17 cellular contexts compared by ENCODE assay signal in the genomic region with DNA sequence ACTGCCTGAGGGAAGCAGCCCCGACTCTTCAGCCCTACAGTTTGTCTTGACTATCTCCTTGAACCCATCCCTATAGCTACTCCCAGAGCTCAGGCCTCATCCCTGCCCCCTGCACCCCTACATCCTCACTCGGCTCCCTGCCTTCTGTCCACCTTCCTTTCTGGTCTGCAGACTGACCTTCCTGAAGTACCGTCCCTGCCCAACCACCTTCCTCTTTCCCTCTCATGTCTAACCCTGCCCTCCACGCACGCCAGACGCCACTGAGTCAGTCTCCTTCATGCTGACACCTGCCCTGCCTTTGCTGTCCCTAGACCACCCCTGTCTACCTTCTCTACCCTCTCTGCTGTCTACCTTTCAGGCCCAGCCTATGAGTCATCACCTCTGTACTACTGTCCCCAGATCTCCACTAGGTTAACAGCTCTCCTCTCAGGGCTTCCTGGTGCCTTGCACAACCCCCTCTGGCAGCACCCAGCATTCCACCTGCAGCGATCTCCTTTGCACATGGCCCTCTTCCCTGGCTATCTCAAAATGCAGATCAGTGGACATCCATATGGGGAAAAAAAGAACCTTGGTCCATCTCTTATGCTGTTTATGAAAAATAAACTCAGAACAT. TPM values are rescaled to one million over a fixed set of nuclear protein-coding genes. Genes with fewer than 3 reads are reported as not detected.
DNase-seq lines count a peak whose midpoint lies in the region; ATAC-seq and TF ChIP-seq lines count a peak whose summit lies in the region.
"Had no signal": no experiment of that assay in that cellular context is flagged by ENCODE, and none has a peak within 500 bp of the region (broad histone marks: within the 10 kb centered on the region; RNA-seq: fewer than 3 reads in every experiment).

No MANE protein-coding gene starts in this region.

- H3K27me3 ChIP-seq in CD4-positive, CD25-positive, alpha-beta regulatory T cell (ENCODE audit: control insufficient read depth, insufficient read depth, low read length) = no peaks in the 10 kb centered on the region
- no peaks in the 10 kb centered on the region for H3K27me3 ChIP-seq in HCT116 (ENCODE audit: insufficient read depth, low read length)
- H3K27me3 ChIP-seq in mesendoderm (ENCODE audit: insufficient read depth, low read length, poor library complexity) = no peaks in the 10 kb centered on the region
- H3K27me3 ChIP-seq in stomach = no peaks in the 10 kb centered on the region
- H3K27me3 ChIP-seq: adrenal gland had no signal

- POLR2A ChIA-PET in HCT116 (lab: Charles Lee) = no interaction called here

- H2AK5ac ChIP-seq in mesendoderm (ENCODE audit: low read length) = no peak overlapping the region

- no peak overlapping the region for H4K5ac ChIP-seq in mesendoderm (ENCODE audit: low read length)

- peaks cover 0 to 4% (median 0%) of the 10 kb centered on the region in 7 donors for H3K9me3 Mint-ChIP-seq in CD4-positive, CD25-positive, alpha-beta regulatory T cell

- H3K36me3 ChIP-seq in CD4-positive, CD25-positive, alpha-beta regulatory T cell (ENCODE audit: control insufficient read depth, insufficient read depth, low read length) = peaks cover 4% of the 10 kb centered on the region
- no peaks in the 10 kb centered on the region for H3K36me3 ChIP-seq in HCT116 (ENCODE audit: control insufficient read depth in 1 of 2, insufficient read depth in 2 of 2, low read length in 2 of 2)
- H3K36me3 ChIP-seq in mesendoderm (ENCODE audit: control insufficient read depth, insufficient read depth, low read length) = no peaks in the 10 kb centered on the region
- peaks cover 0 to 30% (median 26%) of the 10 kb centered on the region in 4 donors for H3K36me3 ChIP-seq in stomach
- H3K36me3 ChIP-seq: adrenal gland had no signal

- no TSS peak for BruUV-seq in HCT116 (replicated peaks; lab: Mats Ljungman, UMichigan)

- no peaks in the 10 kb centered on the region for H3K4me1 ChIP-seq in CD4-positive, CD25-positive, alpha-beta regulatory T cell (ENCODE audit: control insufficient read depth, insufficient read depth, low read length, poor library complexity, severe bottlenecking)
- H3K4me1 ChIP-seq in HCT116 (ENCODE audit: control insufficient read depth in 1 of 2, insufficient read depth in 2 of 2, low read length in 2 of 2) (peaks cover 0 to 8% of the 10 kb centered on the region in 2 experiments; a peak in 1 of 4 replicates), mesendoderm (ENCODE audit: control insufficient read depth, low read depth, low read length) (no peaks in the 10 kb centered on the region), stomach (no peaks in the 10 kb centered on the region)

- TF ChIP-seq POLR2A in HCT116 (IDR thresholded peaks at IDR 0.05; ENCODE audit: borderline replicate concordance, extremely low read depth, insufficient read depth, insufficient read length) = no peak
- TF ChIP-seq POLR2A in stomach (IDR thresholded peaks at IDR 0.05) = no peak

- RAD21 ChIA-PET in HCT116 (lab: Charles Lee; ENCODE audit: low non-redundant PET in 1 of 2, low total read pairs in 2 of 2, uncharacterized antibody in 2 of 2, unreplicated experiment in 2 of 2) = no interaction called here

- H3K4me2 ChIP-seq in HCT116 (ENCODE audit: low read length) = no peak overlapping the region
- H3K4me2 ChIP-seq in mesendoderm (ENCODE audit: low read length) = no peak overlapping the region

- H2BK15ac ChIP-seq in mesendoderm (replicated peaks; ENCODE audit: low read depth) = no peak overlapping the region

- no peak for ATAC-seq in CD4-positive, CD25-positive, alpha-beta regulatory T cell (ENCODE audit: low read depth in 2 of 2)
- ATAC-seq in HCT116 = peak; percentile 69
- ATAC-seq in SK-N-SH treated with all-trans-retinoic acid at 6 μM for 48 hours = no peak
- ATAC-seq in GM19351 (IDR thresholded peaks at IDR 0.05; ENCODE audit: unreplicated experiment) = no peak

- no peak overlapping the region for H2BK5ac ChIP-seq in mesendoderm (ENCODE audit: low read length)

- H3K4me3 ChIP-seq in CD4-positive, CD25-positive, alpha-beta regulatory T cell (ENCODE audit: low read depth, low read length) = no peak overlapping the region
- H3K4me3 ChIP-seq in HCT116 (replicated peaks in 1 of 2; ENCODE audit: low read depth in 1 of 2, low read length in 2 of 2) (no peak overlapping the region), coronary artery (no peak overlapping the region), mesendoderm (ENCODE audit: low read length) (no peak overlapping the region), stomach (no peak overlapping the region)
- H3K4me3 ChIP-seq: adrenal gland, SK-N-MC had no signal

- H4K20me1 ChIP-seq in HCT116 (ENCODE audit: insufficient read depth) = no peaks in the 10 kb centered on the region

- H3K79me1 ChIP-seq in mesendoderm (ENCODE audit: low read length) = no peaks in the 10 kb centered on the region

- H3K79me2 ChIP-seq in HCT116 (ENCODE audit: insufficient read depth, low read length) = no peaks in the 10 kb centered on the region
- H3K79me2 ChIP-seq in mesendoderm (ENCODE audit: control insufficient read depth, insufficient read depth, low read length) = no peaks in the 10 kb centered on the region

- WGBS in mesendoderm (ENCODE audit: extremely low coverage, insufficient coverage, low lambda C conversion rate) = no CpG with 5 or more reads among the region's 7 CpGs
- WGBS in stomach, 5 donors = 87 to 96% (median 94%) methylated on average over 7 of the region's 7 CpGs

- H3K27ac Mint-ChIP-seq in CD4-positive, CD25-positive, alpha-beta regulatory T cell = peak overlapping the region in 2 of 3 donors; percentile 12 to 40
- H3K27ac Mint-ChIP-seq: activated CD4-positive, alpha-beta memory T cell treated with anti-CD3 and anti-CD28 coated beads, Interleukin-2, amount 10 ng/mL, durations not matched to agents 7 days and 5 days; activated T-helper 1 cell treated with anti-CD3 and anti-CD28 coated beads, Interleukin-12 subunit alpha, Interleukin-12 subunit beta, Interleukin-2, Interleukin-4 antibody, amounts not matched to agents 30 ng/mL and 10 ng/mL and 1 ng/mL, durations not matched to agents 14 hours and 24 hours and 36 hours had no signal

- no peak overlapping the region for H2AFZ ChIP-seq in HCT116 (ENCODE audit: low read depth, low read length, poor library complexity, severe bottlenecking)

- TF ChIP-seq EP300 in stomach (IDR thresholded peaks at IDR 0.05) = no peak

- no peaks in the 10 kb centered on the region for H3K27me3 Mint-ChIP-seq in CD4-positive, CD25-positive, alpha-beta regulatory T cell
- H3K27me3 Mint-ChIP-seq: activated CD4-positive, alpha-beta memory T cell treated with anti-CD3 and anti-CD28 coated beads, Interleukin-2, amount 10 ng/mL, durations not matched to agents 7 days and 5 days had no signal

- no peaks in the 10 kb centered on the region for H3K9me2 ChIP-seq in HCT116 (ENCODE audit: insufficient read depth)

- no peak overlapping the region for H3K18ac ChIP-seq in mesendoderm (ENCODE audit: low read length)

- no peak overlapping the region for H4K8ac ChIP-seq in mesendoderm (ENCODE audit: low read depth, low read length)

- H2BK120ac ChIP-seq in mesendoderm (ENCODE audit: low read depth, low read length) = no peak overlapping the region

- CTCF ChIA-PET in HCT116 (lab: Charles Lee) = no interaction called here

- peaks cover 35% of the 10 kb centered on the region for H3K36me3 Mint-ChIP-seq in CD4-positive, CD25-positive, alpha-beta regulatory T cell

- H3K9ac ChIP-seq in HCT116 (ENCODE audit: low read length) (no peak overlapping the region), mesendoderm (ENCODE audit: low read length) (no peak overlapping the region)

- H3K4me3 Mint-ChIP-seq in CD4-positive, CD25-positive, alpha-beta regulatory T cell = no peak overlapping the region
- H3K4me3 Mint-ChIP-seq: activated CD4-positive, alpha-beta memory T cell treated with anti-CD3 and anti-CD28 coated beads, Interleukin-2, amount 10 ng/mL, durations not matched to agents 7 days and 5 days; activated T-helper 1 cell treated with anti-CD3 and anti-CD28 coated beads, Interleukin-12 subunit alpha, Interleukin-12 subunit beta, Interleukin-2, Interleukin-4 antibody, amounts not matched to agents 30 ng/mL and 10 ng/mL and 1 ng/mL, durations not matched to agents 14 hours and 24 hours and 36 hours had no signal

- peaks cover 5 to 15% (median 5%) of the 10 kb centered on the region in 4 donors for H3K4me1 Mint-ChIP-seq in CD4-positive, CD25-positive, alpha-beta regulatory T cell
- H3K4me1 Mint-ChIP-seq: activated CD4-positive, alpha-beta memory T cell treated with anti-CD3 and anti-CD28 coated beads, Interleukin-2, amount 10 ng/mL, durations not matched to agents 7 days and 5 days had no signal

- no peaks in the 10 kb centered on the region for H3K9me3 ChIP-seq in CD4-positive, CD25-positive, alpha-beta regulatory T cell (ENCODE audit: control insufficient read depth in 2 of 2, low read length in 2 of 2)
- H3K9me3 ChIP-seq in HCT116 (ENCODE audit: control insufficient read depth in 1 of 2, insufficient read depth in 1 of 2, low read depth in 1 of 2, low read length in 2 of 2) = no peaks in the 10 kb centered on the region
- H3K9me3 ChIP-seq in stomach = no peaks in the 10 kb centered on the region
- H3K9me3 ChIP-seq: adrenal gland had no signal

- no peak overlapping the region for H3K56ac ChIP-seq in mesendoderm (ENCODE audit: low read length)

- H3K4ac ChIP-seq in mesendoderm (ENCODE audit: low read depth, low read length) = no peak overlapping the region

- H3K23ac ChIP-seq in mesendoderm (ENCODE audit: low read length) = no peak overlapping the region

- TF ChIP-seq CTCF in HCT116 (IDR thresholded peaks at IDR 0.05 in 2 of 3, conservative IDR thresholded peaks at IDR 0.05 in 1 of 3; ENCODE audit: borderline replicate concordance in 1 of 3, insufficient read depth in 1 of 3, low read depth in 2 of 3, low read length in 2 of 3) (no peak), coronary artery (IDR thresholded peaks at IDR 0.05) (no peak), stomach (IDR thresholded peaks at IDR 0.05) (no peak)

- DNase-seq in CD4-positive, CD25-positive, alpha-beta regulatory T cell = no peak
- no peak for DNase-seq in HCT116 (ENCODE audit: low read depth, low spot score)
- no peak for DNase-seq in coronary artery (ENCODE audit: low spot score)
- peak; percentile 59 for DNase-seq in mesendoderm
- DNase-seq in stomach = no peak
- DNase-seq in stimulated activated CD4-positive, alpha-beta T cell treated with anti-CD3 and anti-CD28 coated beads, Interleukin-4, amount 100 ng/mL, for 24 hours = no peak
- DNase-seq: activated CD4-positive, alpha-beta memory T cell treated with anti-CD3 and anti-CD28 coated beads, Interleukin-2, amount 10 ng/mL, durations not matched to agents 7 days and 5 days; foreskin melanocyte; GF-D8; NCI-H1930; NCI-H510A; nucleus accumbens had no signal

- no peak for TF ChIP-seq RAD21 in HCT116 (IDR thresholded peaks at IDR 0.05; ENCODE audit: low read depth)

- intact Hi-C loops in HCT116 (cut with micrococcal nuclease) = no loop called here
- intact Hi-C loops in stomach (cut with DNase I; ENCODE audit: low total_unique reads) = no loop called here

- H3K27ac ChIP-seq in CD4-positive, CD25-positive, alpha-beta regulatory T cell (ENCODE audit: insufficient read depth, low read length, poor library complexity, severe bottlenecking) = no peak overlapping the region
- no peak overlapping the region for H3K27ac ChIP-seq in HCT116 (ENCODE audit: low read depth, low read length)
- peak overlapping the region; percentile 30 to 72 for H3K27ac ChIP-seq in coronary artery
- no peak overlapping the region for H3K27ac ChIP-seq in mesendoderm (ENCODE audit: low read depth, low read length)
- H3K27ac ChIP-seq in stomach = no peak overlapping the region
- H3K27ac ChIP-seq: SK-N-MC had no signal

RNA-seq across cellular contexts. Expression of gene KCTD21, which starts 8.9 kb away (rescaled TPM):
- 3.8 TPM for total RNA-seq in CD4-positive, CD25-positive, alpha-beta regulatory T cell
- 1 to 10 TPM; 1.4 to 3.3 (median 2.4) TPM for polyA plus RNA-seq in CD4-positive, CD25-positive, alpha-beta regulatory T cell
- total RNA-seq in HCT116 (2021; ENCODE audit: unreplicated experiment) (3.0 TPM), stomach (10 to 100 TPM in 1 of 5 donors, 1 to 10 TPM in 3, not detected in 1; 2.9 to 62.4 (median 4.3) TPM)
- 2.8 and 4.0 TPM in 2 replicates for polyA plus RNA-seq in HCT116 (2012)
- polyA plus RNA-seq in mesendoderm (2013, experiment 1 of 2) = 0.97 TPM
- 1.0 TPM for polyA plus RNA-seq in mesendoderm (2013, experiment 2 of 2)
- 1 to 10 TPM; 2.9 to 4.7 (median 3.7) TPM for polyA plus RNA-seq in stomach

RNA-seq across cellular contexts. Expression of gene USP35, which starts 9.2 kb away (rescaled TPM):
- 15.0 TPM for total RNA-seq in CD4-positive, CD25-positive, alpha-beta regulatory T cell
- polyA plus RNA-seq in CD4-positive, CD25-positive, alpha-beta regulatory T cell = under 1 TPM; 0.11 to 0.84 (median 0.42) TPM
- total RNA-seq in HCT116 (2021; ENCODE audit: unreplicated experiment) (6.0 TPM), stomach (10 to 100 TPM in 3 of 5 donors, 1 to 10 TPM in 2; 3.3 to 68.4 (median 10.7) TPM)
- polyA plus RNA-seq in HCT116 (2012) = 3.3 and 3.7 TPM in 2 replicates
- polyA plus RNA-seq in mesendoderm (2013, experiment 1 of 2) = 1.7 TPM
- polyA plus RNA-seq in mesendoderm (2013, experiment 2 of 2) = 1.6 TPM
- 1 to 10 TPM in 2 of 3 donors, under 1 TPM in 1; 0.61 to 3.4 (median 2.8) TPM for polyA plus RNA-seq in stomach

RNA-seq across cellular contexts. Expression of gene ALG8, which starts 40.1 kb away (rescaled TPM):
- 20.6 TPM for total RNA-seq in CD4-positive, CD25-positive, alpha-beta regulatory T cell
- 10 to 100 TPM; 52.7 to 56.3 (median 54.5) TPM for polyA plus RNA-seq in CD4-positive, CD25-positive, alpha-beta regulatory T cell
- total RNA-seq in HCT116 (2021; ENCODE audit: unreplicated experiment) (50.1 TPM), stomach (10 to 100 TPM in 4 of 5 donors, 1 to 10 TPM in 1; 3.8 to 58.2 (median 19.6) TPM)
- polyA plus RNA-seq in HCT116 (2012) = 18.9 and 24.7 TPM in 2 replicates
- polyA plus RNA-seq in mesendoderm (2013, experiment 1 of 2) = 90.9 TPM
- polyA plus RNA-seq in mesendoderm (2013, experiment 2 of 2) = 84.1 TPM
- 10 to 100 TPM; 10.5 to 33.6 (median 29.4) TPM for polyA plus RNA-seq in stomach

Comparison
In these comparisons a context has a peak if more than half of its experiments do, and no peak if none do; other contexts are left out.
1. H3K27ac ChIP-seq: peak in coronary artery (2 of 2); none in CD4-positive, CD25-positive, alpha-beta regulatory T cell (single experiment), HCT116 (single experiment), mesendoderm (single experiment) and stomach (0 of 5).